Comparison of ENCODE assay signal across 21 cellular contexts in the genomic region with DNA sequence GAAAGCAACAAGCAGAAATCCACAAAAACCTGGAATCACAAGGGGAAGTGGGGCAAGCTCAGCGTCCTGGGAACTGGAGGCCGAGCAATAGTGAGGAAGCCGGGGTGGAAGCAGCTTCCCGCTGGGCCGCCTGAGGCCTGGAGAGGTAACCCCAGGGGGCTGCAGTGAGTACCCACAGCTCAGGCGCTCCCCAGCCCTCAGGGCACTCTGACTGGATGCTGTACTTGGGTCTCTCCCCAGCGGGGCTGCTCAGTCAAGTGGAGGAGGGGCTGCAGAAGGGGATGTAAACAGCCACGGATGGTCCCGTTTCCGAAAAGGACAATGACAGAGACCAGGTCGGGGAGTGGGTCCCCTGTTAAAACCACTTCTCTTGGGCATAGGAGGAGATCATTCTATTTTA. TPM values are rescaled to one million over a fixed set of nuclear protein-coding genes. Genes with fewer than 3 reads are reported as not detected.
DNase-seq lines count a peak whose midpoint lies in the region; FAIRE-seq and TF ChIP-seq lines count a peak whose summit lies in the region.
"Had no signal": no experiment of that assay in that cellular context is flagged by ENCODE, and none has a peak within 500 bp of the region (broad histone marks: within the 10 kb centered on the region; RNA-seq: fewer than 3 reads in every experiment).

No MANE protein-coding gene starts in this region.

- TF ChIP-seq CTCF in kidney (IDR thresholded peaks at IDR 0.05; ENCODE audit: borderline replicate concordance, extremely low read depth, insufficient read depth), result no peak

- H3K27me3 ChIP-seq in BLaER1 treated with 17β-estradiol and CSF1 and Interleukin-3, amounts not matched to agents 10 nM and 100 nM, result peaks cover 0 to 12% (median 0%) of the 10 kb centered on the region in 11 experiments; a peak in 3 of 22 replicates
- peaks cover 10% of the 10 kb centered on the region; the same call in 1 of the 2 replicates for H3K27me3 ChIP-seq in HUES6 (ENCODE audit: control insufficient read depth, insufficient read depth, low read length)

- H4K20me1 ChIP-seq in BLaER1 treated with 17β-estradiol and CSF1 and Interleukin-3, amounts not matched to agents 10 nM and 100 nM, result peaks cover 0 to 6% (median 0%) of the 10 kb centered on the region in 11 experiments; a peak in 1 of 22 replicates

- intact Hi-C loops in kidney (cut with DNase I), result no loop called here

- TF ChIP-seq POLR2A in GM12891 (IDR thresholded peaks at IDR 0.05; ENCODE audit: low read depth, low read length), result no peak

- no peaks in the 10 kb centered on the region for H3K36me3 ChIP-seq in BLaER1 treated with 17β-estradiol and CSF1 and Interleukin-3, amounts not matched to agents 10 nM and 100 nM
- H3K36me3 ChIP-seq in HUES6 (ENCODE audit: control insufficient read depth, insufficient read depth, low read length), result no peaks in the 10 kb centered on the region
- no peaks in the 10 kb centered on the region for H3K36me3 ChIP-seq in kidney (ENCODE audit: control insufficient read depth in 1 of 2, insufficient read depth in 2 of 2, low read length in 2 of 2)

- DNase-seq in kidney (peak; percentile 47), retina (peak; percentile 44), GM12891 (ENCODE audit: insufficient read length, low spot score) (no peak), H4 (ENCODE audit: low spot score) (no peak), NCI-H526 (lab: John Stamatoyannopoulos, UW) (no peak)
- DNase-seq: CD4-positive, CD25-positive, alpha-beta regulatory T cell; DMS 273 treated with DMSO at 0.1 percent for 48 hours; Karpas-422; NCI-H1694; NCI-H2081; NCI-H510A; NCI-H748 treated with DMSO at 0.1 percent for 48 hours; PC-9; RPMI8226; SHP77 had no signal

- no peak for FAIRE-seq in kidney (lab: Jason Lieb, UNC)
- FAIRE-seq in GM12891 (lab: Jason Lieb, UNC), result no peak
- FAIRE-seq: A204.1, G401.6, H54 had no signal

- H3K9me3 ChIP-seq in BLaER1 treated with 17β-estradiol and CSF1 and Interleukin-3, amounts not matched to agents 10 nM and 100 nM (replicated peaks in 1 of 11), result peaks cover 0 to 4% (median 0%) of the 10 kb centered on the region in 11 experiments; a peak in 1 of 22 replicates
- H3K9me3 ChIP-seq in HUES6 (ENCODE audit: control insufficient read depth, insufficient read depth, low read depth, low read length) (no peaks in the 10 kb centered on the region), kidney (ENCODE audit: control insufficient read depth in 1 of 2, low read length in 2 of 2) (no peaks in the 10 kb centered on the region)

- no peak overlapping the region for H3K27ac ChIP-seq in BLaER1 treated with 17β-estradiol and CSF1 and Interleukin-3, amounts not matched to agents 10 nM and 100 nM
- no peak overlapping the region for H3K27ac ChIP-seq in HUES6 (ENCODE audit: low read depth, low read length)
- no peak overlapping the region for H3K27ac ChIP-seq in kidney (ENCODE audit: low read depth in 2 of 2, low read length in 2 of 2)
- H3K27ac ChIP-seq: PC-9 had no signal

- H3K4me3 ChIP-seq in BLaER1 treated with 17β-estradiol and CSF1 and Interleukin-3, amounts not matched to agents 10 nM and 100 nM, result no peak overlapping the region
- H3K4me3 ChIP-seq in HUES6 (ENCODE audit: low read depth, low read length) (no peak overlapping the region), kidney (ENCODE audit: low read length in 2 of 2) (no peak overlapping the region)
- H3K4me3 ChIP-seq: PC-9 had no signal

- H3K4me1 ChIP-seq in BLaER1 treated with 17β-estradiol and CSF1 and Interleukin-3, amounts not matched to agents 10 nM and 100 nM, result peaks cover 33 to 67% (median 58%) of the 10 kb centered on the region in 10 experiments
- peaks cover 16% of the 10 kb centered on the region for H3K4me1 ChIP-seq in HUES6 (ENCODE audit: control insufficient read depth, insufficient read depth, low read length)
- H3K4me1 ChIP-seq in kidney (ENCODE audit: control insufficient read depth in 1 of 2, insufficient read depth in 1 of 2, low read depth in 1 of 2, low read length in 2 of 2), result no peaks in the 10 kb centered on the region

- peak overlapping the region; percentile 15 to 85 (median 73); a peak in 21 of 22 replicates for H3K4me2 ChIP-seq in BLaER1 treated with 17β-estradiol and CSF1 and Interleukin-3, amounts not matched to agents 10 nM and 100 nM
- H3K4me2 ChIP-seq: PC-9 had no signal

- no peak overlapping the region for H3K9ac ChIP-seq in BLaER1 treated with 17β-estradiol and CSF1 and Interleukin-3, amounts not matched to agents 10 nM and 100 nM
- H3K9ac ChIP-seq in HUES6 (ENCODE audit: low read length) (peak overlapping the region; percentile 3), kidney (ENCODE audit: low read length in 2 of 2) (no peak overlapping the region)

TF ChIP-seq in GM12891, 5 proteins besides CTCF, POLR2A, EP300 and RAD21:
- TF ChIP-seq POLR2AphosphoS5 (IDR thresholded peaks at IDR 0.05; ENCODE audit: low read depth, low read length), result no peak
- no peak for TF ChIP-seq SPI1 (IDR thresholded peaks at IDR 0.05; ENCODE audit: low read depth, low read length)
- TF ChIP-seq PAX5 (IDR thresholded peaks at IDR 0.05; ENCODE audit: insufficient read depth, low read length, severe bottlenecking), result no peak
- TF ChIP-seq TAF1 (IDR thresholded peaks at IDR 0.05; ENCODE audit: low read depth, low read length), result no peak
- no peak for TF ChIP-seq POU2F2 (IDR thresholded peaks at IDR 0.05; ENCODE audit: low read depth, low read length)

RNA-seq across cellular contexts. Expression of a gene that starts 50.3 kb away (rescaled TPM):
- 0.35 TPM for total RNA-seq in kidney
- polyA plus RNA-seq in kidney (ENCODE audit: insufficient read depth, low read depth, low replicate concordance), result 0.06 TPM
- 0.06 TPM for polyA plus RNA-seq in GM12891 (2012; ENCODE audit: low read depth, missing spikeins)
- total RNA-seq in H4 (2014; rRNA removed; shearing (Covaris generic)), result 0.10 TPM in 1 of 2 replicates, not detected in the other
- total RNA-seq: M059J, PC-9 had no signal
- polyA plus RNA-seq: CD4-positive, CD25-positive, alpha-beta regulatory T cell had no signal

Comparison
In these comparisons a context has a peak if more than half of its experiments do, and no peak if none do; other contexts are left out.
1. DNase-seq: peak in kidney (single experiment) and retina (single experiment); none in GM12891 (single experiment), H4 (single experiment) and NCI-H526 (0 of 2).